10 cellular contexts compared by ENCODE assay signal in the genomic region with DNA sequence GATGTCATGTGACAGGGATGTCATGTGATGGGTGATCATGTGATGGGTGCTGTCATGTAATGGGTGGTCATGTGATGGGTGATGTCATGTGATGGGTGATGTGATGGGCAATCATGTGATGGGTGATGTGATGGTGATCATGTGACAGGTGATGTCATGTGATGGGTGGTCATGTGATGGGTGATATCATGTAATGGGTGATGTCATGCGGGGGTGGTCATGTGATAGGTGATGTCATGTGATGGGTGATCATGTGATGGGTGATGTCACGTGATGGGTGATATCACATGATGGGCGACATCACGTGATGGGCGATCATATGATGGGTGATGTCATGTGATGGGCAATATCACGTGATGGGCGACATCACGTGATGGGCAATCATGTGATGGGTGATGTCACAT. TPM values are rescaled to one million over a fixed set of nuclear protein-coding genes. Genes with fewer than 3 reads are reported as not detected.
DNase-seq lines count a peak whose midpoint lies in the region; ATAC-seq and TF ChIP-seq lines count a peak whose summit lies in the region.
"Had no signal": no experiment of that assay in that cellular context is flagged by ENCODE, and none has a peak within 500 bp of the region (broad histone marks: within the 10 kb centered on the region; RNA-seq: fewer than 3 reads in every experiment).

No MANE protein-coding gene starts in this region.

- H3K27ac Mint-ChIP-seq in brain = peak overlapping the region; percentile 78 to 99 (median 87)

- DNase-seq in NCI-H524 (lab: John Stamatoyannopoulos, UW) = peak; percentile 26 to 65
- DNase-seq in NCI-H524 treated with DMSO at 0.1 percent for 48 hours (lab: John Stamatoyannopoulos, UW) = no peak
- peak; percentile 100 for DNase-seq in NCI-H1105 treated with DMSO at 0.1 percent for 48 hours (lab: John Stamatoyannopoulos, UW)
- DNase-seq in retinal pigment epithelial cell (ENCODE audit: low read depth) = peak; percentile 4
- no peak for DNase-seq in lower lobe of right lung
- DNase-seq in inferior parietal cortex (ENCODE audit: extremely low spot score) = no peak
- DNase-seq: AML-193 had no signal

- peaks cover 14 to 31% (median 21%) of the 10 kb centered on the region in 5 experiments for H3K9me3 Mint-ChIP-seq in brain

- H3K27me3 ChIP-seq in lower lobe of right lung (ENCODE audit: low read depth) = no peaks in the 10 kb centered on the region

- ATAC-seq in HG02642 (IDR thresholded peaks at IDR 0.05; ENCODE audit: poor library complexity, unreplicated experiment) (no peak), lower lobe of right lung (no peak)
- ATAC-seq: left lobe of liver had no signal

- no peaks in the 10 kb centered on the region for H3K4me1 ChIP-seq in lower lobe of right lung

- peaks cover 32% of the 10 kb centered on the region for H3K27me3 Mint-ChIP-seq in brain

- H3K4me3 ChIP-seq in retinal pigment epithelial cell (ENCODE audit: low read length) = no peak overlapping the region
- no peak overlapping the region for H3K4me3 ChIP-seq in lower lobe of right lung

- intact Hi-C loops in lower lobe of right lung (cut with DNase I) = no loop called here

- H3K27ac ChIP-seq in lower lobe of right lung = no peak overlapping the region

- H3K4me3 Mint-ChIP-seq in brain = peak overlapping the region in 3 of 5 experiments; percentile 19 to 58 (median 49)

- H3K9me3 ChIP-seq in lower lobe of right lung = no peaks in the 10 kb centered on the region

- TF ChIP-seq CTCF in brain (conservative IDR thresholded peaks at IDR 0.05) (no peak), retinal pigment epithelial cell (conservative IDR thresholded peaks at IDR 0.05; ENCODE audit: low read depth, low read length) (no peak), lower lobe of right lung (IDR thresholded peaks at IDR 0.05) (no peak)

- H3K36me3 Mint-ChIP-seq in brain = peaks cover 6% of the 10 kb centered on the region

- H3K4me1 Mint-ChIP-seq in brain = no peaks in the 10 kb centered on the region

- no peaks in the 10 kb centered on the region for H3K36me3 ChIP-seq in lower lobe of right lung

RNA-seq across cellular contexts. Expression of a gene that starts 16.6 kb away (rescaled TPM):
- not detected for polyA plus RNA-seq in brain (ENCODE audit: insufficient read depth, low read depth, low replicate concordance)
- 1.5 TPM for total RNA-seq in lower lobe of right lung

RNA-seq across cellular contexts. Expression of a gene that starts 31.3 kb away (rescaled TPM):
- polyA plus RNA-seq in brain (ENCODE audit: insufficient read depth, low read depth, low replicate concordance) = 0.36 TPM
- 13.9 TPM for total RNA-seq in lower lobe of right lung

RNA-seq across cellular contexts. Expression of a gene that starts 48.2 kb away (rescaled TPM):
- polyA plus RNA-seq in brain (ENCODE audit: insufficient read depth, low read depth, low replicate concordance) = 3.5 TPM
- total RNA-seq in lower lobe of right lung = 27.8 TPM

RNA-seq across cellular contexts. Expression of a gene that starts 52.7 kb away (rescaled TPM):
- polyA plus RNA-seq in brain (ENCODE audit: insufficient read depth, low read depth, low replicate concordance) = not detected
- total RNA-seq in lower lobe of right lung = 0.92 TPM
- total RNA-seq: left lobe of liver had no signal

Comparison
In these comparisons a context has a peak if more than half of its experiments do, and no peak if none do; other contexts are left out.
1. DNase-seq: peak in NCI-H524 (2 of 2), NCI-H1105 treated with DMSO at 0.1 percent for 48 hours (single experiment) and retinal pigment epithelial cell (single experiment); none in NCI-H524 treated with DMSO at 0.1 percent for 48 hours (single experiment), lower lobe of right lung (single experiment) and inferior parietal cortex (single experiment).